In the genomic region with DNA sequence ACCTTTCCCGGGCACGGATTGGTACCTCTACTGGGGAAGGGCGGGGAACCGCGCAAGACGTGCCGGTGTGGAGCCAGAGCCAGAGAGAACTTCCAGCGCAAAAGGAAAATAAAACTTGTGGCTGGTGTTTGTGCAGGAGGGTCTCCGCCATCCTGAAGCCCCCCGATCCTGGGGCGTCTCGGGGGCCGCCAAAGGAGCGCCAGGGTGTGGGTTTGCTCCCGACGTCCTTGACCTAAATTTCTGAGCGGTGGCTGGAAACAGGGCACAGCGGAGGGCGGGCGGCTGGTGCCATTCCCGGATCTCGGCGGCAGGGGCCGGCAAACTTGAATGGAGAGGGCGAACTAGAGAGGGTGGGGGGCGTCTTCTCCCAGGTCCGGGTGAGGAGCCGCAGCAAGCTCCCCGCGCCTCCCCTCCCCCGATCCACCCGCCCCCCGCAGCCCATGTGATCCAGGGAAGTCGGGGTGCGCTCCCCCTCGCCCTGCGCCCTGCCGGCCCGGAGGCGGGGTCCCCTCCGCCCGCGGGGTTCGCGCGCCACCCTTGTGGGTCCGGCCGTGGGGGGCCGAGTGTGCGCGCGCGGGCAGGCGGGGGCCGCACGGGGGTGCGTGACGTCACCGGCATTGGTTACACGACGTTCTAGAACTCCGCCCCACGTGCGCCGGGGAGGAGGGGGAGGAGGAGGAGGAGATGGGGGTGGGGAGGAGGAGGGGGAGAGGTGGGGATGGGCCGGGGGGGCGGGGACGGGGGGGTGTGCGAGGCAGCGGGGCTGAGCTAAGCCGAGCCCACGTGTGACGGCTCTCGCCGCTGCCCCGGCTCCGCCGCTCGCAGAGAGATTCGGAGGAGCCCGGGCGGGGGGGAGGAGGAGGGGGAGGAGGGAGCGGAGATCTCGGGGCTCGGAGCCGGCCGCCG, we compare ENCODE assay signal across 8 cellular contexts. TPM values are rescaled to one million over a fixed set of nuclear protein-coding genes. Genes with fewer than 3 reads are reported as not detected.
DNase-seq lines count a peak whose midpoint lies in the region; ATAC-seq and TF ChIP-seq lines count a peak whose summit lies in the region.

MSI2 (plus strand) TSS at position 748 of the 906 bp plus-strand sequence. CDS start 220 bp downstream, outside the sequence.

- H3K4me3 ChIP-seq in MM.1S (ENCODE audit: low read length) (peak within 1 kb of the TSS; percentile 72), thoracic aorta (peak within 1 kb of the TSS; percentile 91)

- peaks cover 45 to 58% of the 10 kb centered on the region in 2 experiments for H3K4me1 Mint-ChIP-seq in H9
- H3K4me1 Mint-ChIP-seq in activated naive CD8-positive, alpha-beta T cell treated with anti-CD3 and anti-CD28 coated beads, Interleukin-2, amount 10 ng/mL, durations not matched to agents 7 days and 5 days, result peaks cover 46% of the 10 kb centered on the region
- H3K4me1 Mint-ChIP-seq in glutamatergic neuron (ENCODE audit: low read depth, unreplicated experiment), result peaks cover 32% of the 10 kb centered on the region
- peaks cover 27% of the 10 kb centered on the region for H3K4me1 Mint-ChIP-seq in osteocyte (ENCODE audit: unreplicated experiment)

- no peaks in the 10 kb centered on the region for H3K79me2 ChIP-seq in H9 (ENCODE audit: insufficient read depth, low read length)
- peaks cover 42% of the 10 kb centered on the region for H3K79me2 ChIP-seq in MM.1S (ENCODE audit: low read length)

- H3K9me3 Mint-ChIP-seq in H9, result peaks cover 5% of the 10 kb centered on the region in 2 experiments; a peak in 4 of 5 replicates
- no peaks in the 10 kb centered on the region for H3K9me3 Mint-ChIP-seq in activated naive CD8-positive, alpha-beta T cell treated with anti-CD3 and anti-CD28 coated beads, Interleukin-2, amount 10 ng/mL, durations not matched to agents 7 days and 5 days
- H3K9me3 Mint-ChIP-seq in glutamatergic neuron (ENCODE audit: unreplicated experiment), result peaks cover 7% of the 10 kb centered on the region
- H3K9me3 Mint-ChIP-seq in osteocyte (ENCODE audit: unreplicated experiment), result peaks cover 6% of the 10 kb centered on the region

- H3K27me3 ChIP-seq in H9 (ENCODE audit: insufficient read depth, low read length) (peaks cover 3% of the 10 kb centered on the region), MM.1S (replicated peaks; ENCODE audit: insufficient read depth, low read length) (no peaks in the 10 kb centered on the region), thoracic aorta (replicated peaks; ENCODE audit: insufficient read depth) (no peaks in the 10 kb centered on the region)

- no peaks in the 10 kb centered on the region for H3K9me2 ChIP-seq in MM.1S (replicated peaks; ENCODE audit: insufficient read depth, low read length)

- peak within 1 kb of the TSS; percentile 57 to 98 (median 95); a peak in 6 of 7 replicates for H3K27ac Mint-ChIP-seq in H9
- H3K27ac Mint-ChIP-seq in activated naive CD8-positive, alpha-beta T cell treated with anti-CD3 and anti-CD28 coated beads, Interleukin-2, amount 10 ng/mL, durations not matched to agents 7 days and 5 days, result peak within 1 kb of the TSS; percentile 95
- H3K27ac Mint-ChIP-seq in glutamatergic neuron (ENCODE audit: unreplicated experiment), result peak within 1 kb of the TSS; percentile 84
- H3K27ac Mint-ChIP-seq in osteocyte (ENCODE audit: unreplicated experiment), result peak within 1 kb of the TSS; percentile 87

- ATAC-seq in activated naive CD8-positive, alpha-beta T cell treated with anti-CD3 and anti-CD28 coated beads, Interleukin-2, amount 10 ng/mL, durations not matched to agents 7 days and 5 days (ENCODE audit: low read depth), result peak; percentile 85
- ATAC-seq in thoracic aorta (ENCODE audit: insufficient number of reproducible peaks, low FRiP score, low read depth), result peak; percentile 39

- peaks cover 14% of the 10 kb centered on the region for H3K4me1 ChIP-seq in H9 (ENCODE audit: insufficient read depth, low read length)
- H3K4me1 ChIP-seq in MM.1S (ENCODE audit: low read length), result peaks cover 11% of the 10 kb centered on the region
- H3K4me1 ChIP-seq in thoracic aorta (ENCODE audit: control insufficient read depth in 1 of 2, low read depth in 2 of 2), result peaks cover 0 to 16% of the 10 kb centered on the region in 2 donors

- H3K79me1 ChIP-seq in H9 (ENCODE audit: insufficient read depth, low read depth, low read length, poor library complexity, severe bottlenecking), result no peaks in the 10 kb centered on the region

- H3K27me3 Mint-ChIP-seq in H9 (ENCODE audit: low read depth) (peaks cover 26% of the 10 kb centered on the region), glutamatergic neuron (ENCODE audit: unreplicated experiment) (peaks cover 10% of the 10 kb centered on the region), osteocyte (ENCODE audit: unreplicated experiment) (peaks cover 3% of the 10 kb centered on the region)
- H3K27me3 Mint-ChIP-seq in activated naive CD8-positive, alpha-beta T cell treated with anti-CD3 and anti-CD28 coated beads, Interleukin-2, amount 10 ng/mL, durations not matched to agents 7 days and 5 days, result peaks cover 2% of the 10 kb centered on the region

- no peak within 1 kb of the TSS for H4K91ac ChIP-seq in H9 (ENCODE audit: insufficient read length, low read depth, low read length)

- H2BK15ac ChIP-seq in H9 (ENCODE audit: low read depth, low read length), result no peak within 1 kb of the TSS

- H4K8ac ChIP-seq in H9 (replicated peaks; ENCODE audit: insufficient read length, low read depth, low read length), result no peak within 1 kb of the TSS

- peaks cover 21% of the 10 kb centered on the region for H3K23me2 ChIP-seq in H9 (ENCODE audit: insufficient read length, low read depth, low read length, poor library complexity, severe bottlenecking)

- POLR2A ChIA-PET in activated naive CD8-positive, alpha-beta T cell treated with anti-CD3 and anti-CD28 coated beads, Interleukin-2, amount 10 ng/mL, durations not matched to agents 7 days and 5 days (lab: Charles Lee), result interaction anchor here (0.5 to 2.9 kb wide), 7 partner anchors 12 to 594 kb away, joined by 3 to 25 read pairs (median 5); partner anchors contain the start of gene MRPS23

- no peak within 1 kb of the TSS; the same call in 1 of the 2 replicates for H3K4ac ChIP-seq in H9 (ENCODE audit: low read depth, low read length)

- no peak within 1 kb of the TSS for H2AFZ ChIP-seq in H9 (ENCODE audit: low read length)
- H2AFZ ChIP-seq in MM.1S (ENCODE audit: low read length), result peak within 1 kb of the TSS; percentile 98

- H3K9ac ChIP-seq in H9 (ENCODE audit: extremely low read depth, insufficient read length, low read length) (peak within 1 kb of the TSS; percentile 73), MM.1S (ENCODE audit: low read length) (peak within 1 kb of the TSS; percentile 84)

- no peak within 1 kb of the TSS for H3K56ac ChIP-seq in H9 (ENCODE audit: insufficient read length, low read depth, low read length)

- H3K14ac ChIP-seq in H9 (ENCODE audit: insufficient read depth, low read length), result peak within 1 kb of the TSS; percentile 85

- H3K4me3 Mint-ChIP-seq in H9 (peak within 1 kb of the TSS; percentile 81 to 90), glutamatergic neuron (ENCODE audit: unreplicated experiment) (peak within 1 kb of the TSS; percentile 99), osteocyte (ENCODE audit: unreplicated experiment) (peak within 1 kb of the TSS; percentile 88)
- H3K4me3 Mint-ChIP-seq in activated naive CD8-positive, alpha-beta T cell treated with anti-CD3 and anti-CD28 coated beads, Interleukin-2, amount 10 ng/mL, durations not matched to agents 7 days and 5 days, result peak within 1 kb of the TSS; percentile 96

- WGBS in H9 (ENCODE audit: extremely low coverage, insufficient read length, low lambda C conversion rate), result no CpG with 5 or more reads among the region's 88 CpGs

- no peak within 1 kb of the TSS for H2BK5ac ChIP-seq in H9 (ENCODE audit: insufficient read length, low read length)

- no peak within 1 kb of the TSS for H3T11ph ChIP-seq in H9 (ENCODE audit: low read length)

- H3K36me3 Mint-ChIP-seq in H9 (ENCODE audit: insufficient read depth in 1 of 3, low read depth in 3 of 3), result peaks cover 5 to 22% (median 10%) of the 10 kb centered on the region in 3 experiments
- H3K36me3 Mint-ChIP-seq in activated naive CD8-positive, alpha-beta T cell treated with anti-CD3 and anti-CD28 coated beads, Interleukin-2, amount 10 ng/mL, durations not matched to agents 7 days and 5 days, result peaks cover 22% of the 10 kb centered on the region
- H3K36me3 Mint-ChIP-seq in glutamatergic neuron (ENCODE audit: unreplicated experiment), result peaks cover 6% of the 10 kb centered on the region
- H3K36me3 Mint-ChIP-seq in osteocyte (ENCODE audit: unreplicated experiment), result peaks cover 5% of the 10 kb centered on the region

- TF ChIP-seq CTCF in H9 (conservative IDR thresholded peaks at IDR 0.05), result no peak; the same call in 2 of the 3 replicates
- TF ChIP-seq CTCF in MM.1S (IDR thresholded peaks at IDR 0.05; ENCODE audit: low read length), result no peak
- TF ChIP-seq CTCF in glutamatergic neuron (IDR thresholded peaks at IDR 0.05; ENCODE audit: partially characterized antibody, unreplicated experiment), result no peak
- no peak for TF ChIP-seq CTCF in osteocyte (IDR thresholded peaks at IDR 0.05)
- no peak for TF ChIP-seq CTCF in thoracic aorta (IDR thresholded peaks at IDR 0.05)

- DNase-seq in EL (peak; percentile 88), H9 (peak; percentile 87), MM.1S (peak; percentile 87), SW 1271 (lab: John Stamatoyannopoulos, UW) (peak; percentile 35 to 60), glutamatergic neuron (peak; percentile 85), osteocyte (ENCODE audit: extremely low spot score, unreplicated experiment) (peak; percentile 92), thoracic aorta (ENCODE audit: low spot score) (peak; percentile 83)
- DNase-seq in activated naive CD8-positive, alpha-beta T cell treated with anti-CD3 and anti-CD28 coated beads, Interleukin-2, amount 10 ng/mL, durations not matched to agents 7 days and 5 days, result peak; percentile 92

- H3K4me2 ChIP-seq in H9 (ENCODE audit: insufficient read depth, insufficient read length, low read length), result peak within 1 kb of the TSS; percentile 73
- H3K4me2 ChIP-seq in MM.1S (ENCODE audit: low read depth, low read length), result peak within 1 kb of the TSS; percentile 91

- H3K27ac ChIP-seq in H9 (ENCODE audit: insufficient read length, low read depth, low read length), result no peak within 1 kb of the TSS
- H3K27ac ChIP-seq in MM.1S (ENCODE audit: low read length), result peak within 1 kb of the TSS; percentile 45; the same call in 1 of the 2 replicates
- H3K27ac ChIP-seq in thoracic aorta, result peak within 1 kb of the TSS; percentile 77 to 93

- H3K36me3 ChIP-seq in MM.1S (replicated peaks; ENCODE audit: insufficient read depth, low read length) (peaks cover 3% of the 10 kb centered on the region; the same call in 1 of the 2 replicates), thoracic aorta (no peaks in the 10 kb centered on the region)

- H4K20me1 ChIP-seq in H9 (ENCODE audit: control insufficient read depth, insufficient read depth, insufficient read length), result no peaks in the 10 kb centered on the region
- no peaks in the 10 kb centered on the region for H4K20me1 ChIP-seq in MM.1S (ENCODE audit: insufficient read depth, low read length)

- no peak within 1 kb of the TSS for H2BK12ac ChIP-seq in H9 (ENCODE audit: insufficient read length, low read depth, low read length)

- H2AK5ac ChIP-seq in H9 (ENCODE audit: insufficient read length, low read length), result no peak within 1 kb of the TSS

- H3K9me3 ChIP-seq in H9 (ENCODE audit: control insufficient read depth, low read depth, low read length) (no peaks in the 10 kb centered on the region), MM.1S (replicated peaks; ENCODE audit: insufficient read depth, low read length) (no peaks in the 10 kb centered on the region), thoracic aorta (no peaks in the 10 kb centered on the region)

- no peak within 1 kb of the TSS for H4K5ac ChIP-seq in H9 (ENCODE audit: insufficient read length, low read depth, low read length)

- no peak within 1 kb of the TSS for H3K23ac ChIP-seq in H9 (ENCODE audit: insufficient read length, low read depth, low read length)

- H3K18ac ChIP-seq in H9 (ENCODE audit: insufficient read length, low read depth, low read length), result peak within 1 kb of the TSS; percentile 56

- H3F3A ChIP-seq in MM.1S (ENCODE audit: insufficient read depth, low read length), result peaks cover 16% of the 10 kb centered on the region

- H2BK120ac ChIP-seq in H9 (ENCODE audit: low read depth, low read length, poor library complexity, severe bottlenecking), result no peak within 1 kb of the TSS

- H2BK20ac ChIP-seq in H9 (ENCODE audit: low read depth, low read length, poor library complexity, severe bottlenecking), result no peak within 1 kb of the TSS

RNA-seq across cellular contexts. Expression of gene MSI2, which starts in this region (rescaled TPM):
- 82.6 and 98.5 TPM in 2 replicates for total RNA-seq in H9 (2021)
- 100 to 1,000 TPM; 113 to 114 TPM for total RNA-seq in activated naive CD8-positive, alpha-beta T cell treated with anti-CD3 and anti-CD28 coated beads, Interleukin-2, amount 10 ng/mL, durations not matched to agents 7 days and 5 days
- 141 TPM for total RNA-seq in glutamatergic neuron (ENCODE audit: unreplicated experiment)
- total RNA-seq in osteocyte, result 68.5 and 75.5 TPM in 2 replicates
- 10 to 100 TPM; 32.1 to 46.2 TPM for total RNA-seq in thoracic aorta
